ENCODE assay signal across 8 cellular contexts in the genomic region with DNA sequence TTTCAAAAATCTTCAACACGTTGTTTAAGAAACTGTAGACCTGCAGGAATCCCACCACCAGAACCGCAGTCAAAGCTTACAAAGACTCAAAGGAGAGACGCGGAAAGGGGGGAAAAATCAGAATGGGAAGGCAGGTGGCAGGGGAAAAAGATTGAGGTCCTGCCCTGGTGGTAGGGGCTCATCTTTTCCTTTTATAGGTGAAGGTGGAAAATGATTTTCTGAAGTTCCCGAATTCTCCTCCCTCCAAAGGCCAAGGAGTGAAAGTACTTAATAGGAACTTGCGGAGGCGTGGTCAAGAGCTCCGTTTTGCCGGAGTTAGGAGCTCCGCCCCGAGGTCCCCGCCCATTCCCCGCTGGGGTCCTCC. TPM values are rescaled to one million over a fixed set of nuclear protein-coding genes. Genes with fewer than 3 reads are reported as not detected.
DNase-seq lines count a peak whose midpoint lies in the region; ATAC-seq, FAIRE-seq and TF ChIP-seq lines count a peak whose summit lies in the region.

No MANE protein-coding gene starts in this region.

- H3K4me3 ChIP-seq in BLaER1 (peak overlapping the region; percentile 78), HUES48 (ENCODE audit: low read depth, low read length) (peak overlapping the region; percentile 100), coronary artery (peak overlapping the region; percentile 83), HepG2 (replicated peaks in 1 of 3; ENCODE audit: insufficient read depth in 1 of 3, low read depth in 2 of 3, low read length in 3 of 3) (peak overlapping the region; percentile 75 to 89 (median 75))

- H3K27me3 ChIP-seq in BLaER1 = no peaks in the 10 kb centered on the region
- no peaks in the 10 kb centered on the region for H3K27me3 ChIP-seq in HUES48 (ENCODE audit: control insufficient read depth, insufficient read depth, low read length)
- H3K27me3 ChIP-seq in HepG2 (ENCODE audit: control insufficient read depth in 1 of 2, insufficient read depth in 2 of 2, low read length in 2 of 2) = no peaks in the 10 kb centered on the region; a peak in 1 of 5 replicates

- H3K27ac ChIP-seq in BLaER1 (peak overlapping the region; percentile 92), HUES48 (ENCODE audit: low read depth, low read length) (peak overlapping the region; percentile 100), coronary artery (peak overlapping the region; percentile 94 to 97), HepG2 (ENCODE audit: extremely low read length, insufficient read depth, low read length) (peak overlapping the region; percentile 97)

- no peak for TF ChIP-seq CTCF in coronary artery (IDR thresholded peaks at IDR 0.05)
- no peak for TF ChIP-seq CTCF in HepG2 (CRISPR knock-in tag; IDR thresholded peaks at IDR 0.05)

- peak overlapping the region; percentile 29 for H2AFZ ChIP-seq in HepG2 (ENCODE audit: low read length)

- H3K4me2 ChIP-seq in BLaER1 (peak overlapping the region; percentile 86), HepG2 (ENCODE audit: low read depth, low read length) (peak overlapping the region; percentile 78)

- H3K9me3 ChIP-seq in BLaER1 (no peaks in the 10 kb centered on the region), HUES48 (ENCODE audit: control insufficient read depth, insufficient read depth, low read length) (no peaks in the 10 kb centered on the region), HepG2 (ENCODE audit: low read length) (no peaks in the 10 kb centered on the region)

- no TSS peak for BruUV-seq in HepG2 (replicated peaks; lab: Mats Ljungman, UMichigan)

- TF ChIP-seq POLR2A in HepG2 (IDR thresholded peaks at IDR 0.05; ENCODE audit: insufficient read depth in 1 of 2, low read depth in 2 of 2, low read length in 2 of 2) = no peak

- FAIRE-seq in HepG2 (lab: Jason Lieb, UNC) = peak; percentile 50

- H3K9ac ChIP-seq in BLaER1 (peak overlapping the region; percentile 87), HUES48 (ENCODE audit: low read depth, low read length) (peak overlapping the region; percentile 89), HepG2 (ENCODE audit: insufficient read depth, low read depth, low read length) (peak overlapping the region; percentile 90)

- POLR2A ChIA-PET in HepG2 (lab: Yijun Ruan, JAX) = interaction anchor here (0.6 to 2.1 kb wide), 17 partner anchors 8 to 246 kb away, joined by 3 to 24 read pairs (median 7); a partner anchor contains a TSS

- H3K4me1 ChIP-seq in BLaER1 (peaks cover 42% of the 10 kb centered on the region), HUES48 (ENCODE audit: control insufficient read depth, insufficient read depth, low read length) (peaks cover 27% of the 10 kb centered on the region), HepG2 (ENCODE audit: insufficient read depth, low read length) (peaks cover 37% of the 10 kb centered on the region)

- intact Hi-C loops in HepG2 (cut with micrococcal nuclease; ENCODE audit: unreplicated experiment) = no loop called here

- CTCF ChIA-PET in HepG2 (lab: Yijun Ruan, JAX; ENCODE audit: low intra/inter-chr PET ratio, low total read pairs) = interaction anchor here (1.2 kb wide), 1 partner anchor 172 kb away, joined by 4 read pairs; no protein-coding TSS in a partner anchor

- no peak for TF ChIP-seq RAD21 in HepG2 (CRISPR knock-in tag; IDR thresholded peaks at IDR 0.05)

- H3K79me2 ChIP-seq in HepG2 (ENCODE audit: insufficient read depth, low read length) = peaks cover 40% of the 10 kb centered on the region

- TF ChIP-seq EP300 in HepG2 (IDR thresholded peaks at IDR 0.05; ENCODE audit: low read depth in 2 of 2, low read length in 2 of 2) (no peak), HepG2 (CRISPR knock-in tag; IDR thresholded peaks at IDR 0.05; ENCODE audit: borderline replicate concordance) (no peak)

- H3K36me3 ChIP-seq in BLaER1 (no peaks in the 10 kb centered on the region), HUES48 (ENCODE audit: control insufficient read depth, insufficient read depth, low read length) (0 out of 2 replicates have a peak, but pooled peaks cover 3% of the 10 kb centered on the region), HepG2 (replicated peaks in 1 of 2; ENCODE audit: control insufficient read depth in 1 of 2, insufficient read depth in 2 of 2, low read length in 2 of 2) (no peaks in the 10 kb centered on the region)

- peak in 4 of 5 donors; percentile 76 to 82 (median 82) for DNase-seq in T-helper 1 cell
- no peak for DNase-seq in coronary artery (ENCODE audit: low spot score)
- peak; percentile 87 for DNase-seq in HepG2 (ENCODE audit: low spot score)
- DNase-seq in stimulated activated CD8-positive, alpha-beta memory T cell treated with anti-CD3 and anti-CD28 coated beads, Interleukin-12 subunit alpha, Interleukin-12 subunit beta, amount 100 ng/mL, for 1 hour (ENCODE audit: low read depth) = peak; percentile 68

- ATAC-seq in HepG2 (no peak), HG03108 (IDR thresholded peaks at IDR 0.05; ENCODE audit: unreplicated experiment) (no peak), GM19324 (IDR thresholded peaks at IDR 0.05; ENCODE audit: low FRiP score, unreplicated experiment) (no peak)

- in situ Hi-C loops in HepG2 (cut with HindIII; ENCODE audit: extremely low pct_ligation_motif_present, low pct_unique_long_range_greater_than_20kb) = no loop called here

- peaks cover 36% of the 10 kb centered on the region for H4K20me1 ChIP-seq in BLaER1
- no peaks in the 10 kb centered on the region for H4K20me1 ChIP-seq in HepG2 (ENCODE audit: insufficient read depth, low read length)

- WGBS in HepG2 (ENCODE audit: low lambda C conversion rate) = 1% methylated on average over 4 of the region's 13 CpGs

RNA-seq across cellular contexts. Expression of a gene that starts 0.7 kb away (rescaled TPM):
- 24.1 and 28.9 TPM in 2 replicates for total RNA-seq in HepG2 (2016; rRNA removed; fragmentation: Illumina TruSeq; extraction: Trizol)
- 17.3 and 20.0 TPM in 2 replicates for total RNA-seq in HepG2 (2016; cell fraction: cytosol; rRNA removed; fragmentation: Illumina TruSeq; extraction: Trizol; ENCODE audit: low read depth)
- 19.7 and 29.5 TPM in 2 replicates for total RNA-seq in HepG2 (2016; cell fraction: insoluble cytoplasmic fraction; rRNA removed; fragmentation: Illumina TruSeq; extraction: Trizol)
- total RNA-seq in HepG2 (2016; cell fraction: membrane; rRNA removed; fragmentation: Illumina TruSeq; extraction: Trizol) = 32.7 and 33.9 TPM in 2 replicates
- total RNA-seq in HepG2 (2016; cell fraction: nucleus; rRNA removed; fragmentation: Illumina TruSeq; extraction: Trizol) = 16.5 and 17.2 TPM in 2 replicates
- 12.2 and 18.3 TPM in 2 replicates for polyA plus RNA-seq in HepG2 (2011; rRNA removed)
- 5.5 and 7.5 TPM in 2 replicates for polyA plus RNA-seq in HepG2 (2011; cell fraction: cytosol; rRNA removed)
- 12.1 and 13.9 TPM in 2 replicates for polyA plus RNA-seq in HepG2 (2011; cell fraction: nucleus; rRNA removed)
- 19.6 and 27.5 TPM in 2 replicates for polyA plus RNA-seq in HepG2 (2012)
- 21.3 and 22.3 TPM in 2 replicates for polyA plus RNA-seq in HepG2 (2016; cell fraction: cytosol; fragmentation: Illumina TruSeq; extraction: Trizol; ENCODE audit: low read depth)
- 30.5 and 34.8 TPM in 2 replicates for polyA plus RNA-seq in HepG2 (2016; cell fraction: insoluble cytoplasmic fraction; fragmentation: Illumina TruSeq; extraction: Trizol; ENCODE audit: low read depth)
- 27.9 and 29.7 TPM in 2 replicates for polyA plus RNA-seq in HepG2 (2016; cell fraction: membrane; fragmentation: Illumina TruSeq; extraction: Trizol; ENCODE audit: low read depth)
- polyA plus RNA-seq in HepG2 (2016; cell fraction: nucleus; fragmentation: Illumina TruSeq; extraction: Trizol; ENCODE audit: insufficient read depth, low read depth) = 21.6 and 32.5 TPM in 2 replicates
- 3.9 and 7.4 TPM in 2 replicates for polyA minus RNA-seq in HepG2 (2011; rRNA and poly(A)+ RNA removed; ENCODE audit: low replicate concordance)
- polyA minus RNA-seq in HepG2 (2011; cell fraction: cytosol; rRNA and poly(A)+ RNA removed) = 6.7 and 7.0 TPM in 2 replicates
- 30.1 and 40.0 TPM in 2 replicates for polyA minus RNA-seq in HepG2 (2011; cell fraction: nucleus; rRNA and poly(A)+ RNA removed)

RNA-seq across cellular contexts. Expression of a gene that starts 1.2 kb away (rescaled TPM):
- 25.5 and 44.4 TPM in 2 replicates for total RNA-seq in HepG2 (2016; rRNA removed; fragmentation: Illumina TruSeq; extraction: Trizol)
- 33.4 and 34.4 TPM in 2 replicates for total RNA-seq in HepG2 (2016; cell fraction: cytosol; rRNA removed; fragmentation: Illumina TruSeq; extraction: Trizol; ENCODE audit: low read depth)
- 24.6 and 39.6 TPM in 2 replicates for total RNA-seq in HepG2 (2016; cell fraction: insoluble cytoplasmic fraction; rRNA removed; fragmentation: Illumina TruSeq; extraction: Trizol)
- total RNA-seq in HepG2 (2016; cell fraction: membrane; rRNA removed; fragmentation: Illumina TruSeq; extraction: Trizol) = 39.5 and 52.4 TPM in 2 replicates
- 23.1 and 27.2 TPM in 2 replicates for total RNA-seq in HepG2 (2016; cell fraction: nucleus; rRNA removed; fragmentation: Illumina TruSeq; extraction: Trizol)
- 8.0 and 8.6 TPM in 2 replicates for polyA plus RNA-seq in HepG2 (2011; rRNA removed)
- 3.7 and 6.8 TPM in 2 replicates for polyA plus RNA-seq in HepG2 (2011; cell fraction: cytosol; rRNA removed)
- polyA plus RNA-seq in HepG2 (2011; cell fraction: nucleus; rRNA removed) = 2.9 and 3.6 TPM in 2 replicates
- polyA plus RNA-seq in HepG2 (2012) = 11.5 and 12.7 TPM in 2 replicates
- 2.5 and 2.6 TPM in 2 replicates for polyA plus RNA-seq in HepG2 (2016; cell fraction: cytosol; fragmentation: Illumina TruSeq; extraction: Trizol; ENCODE audit: low read depth)
- 27.0 and 31.6 TPM in 2 replicates for polyA plus RNA-seq in HepG2 (2016; cell fraction: insoluble cytoplasmic fraction; fragmentation: Illumina TruSeq; extraction: Trizol; ENCODE audit: low read depth)
- polyA plus RNA-seq in HepG2 (2016; cell fraction: membrane; fragmentation: Illumina TruSeq; extraction: Trizol; ENCODE audit: low read depth) = 10.5 and 11.0 TPM in 2 replicates
- 13.1 and 13.4 TPM in 2 replicates for polyA plus RNA-seq in HepG2 (2016; cell fraction: nucleus; fragmentation: Illumina TruSeq; extraction: Trizol; ENCODE audit: insufficient read depth, low read depth)
- polyA minus RNA-seq in HepG2 (2011; rRNA and poly(A)+ RNA removed; ENCODE audit: low replicate concordance) = 8.5 and 16.0 TPM in 2 replicates
- polyA minus RNA-seq in HepG2 (2011; cell fraction: cytosol; rRNA and poly(A)+ RNA removed) = 17.3 and 24.5 TPM in 2 replicates
- polyA minus RNA-seq in HepG2 (2011; cell fraction: nucleus; rRNA and poly(A)+ RNA removed) = 56.1 and 58.2 TPM in 2 replicates

RNA-seq across cellular contexts. Expression of a gene that starts 46.5 kb away (rescaled TPM):
- 56.2 and 92.8 TPM in 2 replicates for total RNA-seq in HepG2 (2016; rRNA removed; fragmentation: Illumina TruSeq; extraction: Trizol)
- 16.2 and 22.3 TPM in 2 replicates for total RNA-seq in HepG2 (2016; cell fraction: cytosol; rRNA removed; fragmentation: Illumina TruSeq; extraction: Trizol; ENCODE audit: low read depth)
- 63.2 and 84.9 TPM in 2 replicates for total RNA-seq in HepG2 (2016; cell fraction: insoluble cytoplasmic fraction; rRNA removed; fragmentation: Illumina TruSeq; extraction: Trizol)
- total RNA-seq in HepG2 (2016; cell fraction: membrane; rRNA removed; fragmentation: Illumina TruSeq; extraction: Trizol) = 12.3 and 13.7 TPM in 2 replicates
- total RNA-seq in HepG2 (2016; cell fraction: nucleus; rRNA removed; fragmentation: Illumina TruSeq; extraction: Trizol) = 30.6 and 42.1 TPM in 2 replicates
- polyA plus RNA-seq in HepG2 (2011; rRNA removed) = 22.4 and 22.8 TPM in 2 replicates
- polyA plus RNA-seq in HepG2 (2011; cell fraction: cytosol; rRNA removed) = 7.6 and 12.9 TPM in 2 replicates
- polyA plus RNA-seq in HepG2 (2011; cell fraction: nucleus; rRNA removed) = 8.4 and 13.8 TPM in 2 replicates
- polyA plus RNA-seq in HepG2 (2012) = 50.1 and 77.6 TPM in 2 replicates
- polyA plus RNA-seq in HepG2 (2016; cell fraction: cytosol; fragmentation: Illumina TruSeq; extraction: Trizol; ENCODE audit: low read depth) = 2.7 and 4.0 TPM in 2 replicates
- 112 and 113 TPM in 2 replicates for polyA plus RNA-seq in HepG2 (2016; cell fraction: insoluble cytoplasmic fraction; fragmentation: Illumina TruSeq; extraction: Trizol; ENCODE audit: low read depth)
- polyA plus RNA-seq in HepG2 (2016; cell fraction: membrane; fragmentation: Illumina TruSeq; extraction: Trizol; ENCODE audit: low read depth) = 9.3 and 9.7 TPM in 2 replicates
- 58.0 and 60.5 TPM in 2 replicates for polyA plus RNA-seq in HepG2 (2016; cell fraction: nucleus; fragmentation: Illumina TruSeq; extraction: Trizol; ENCODE audit: insufficient read depth, low read depth)
- 3.8 and 12.7 TPM in 2 replicates for polyA minus RNA-seq in HepG2 (2011; rRNA and poly(A)+ RNA removed; ENCODE audit: low replicate concordance)
- 19.9 and 36.2 TPM in 2 replicates for polyA minus RNA-seq in HepG2 (2011; cell fraction: cytosol; rRNA and poly(A)+ RNA removed)
- polyA minus RNA-seq in HepG2 (2011; cell fraction: nucleus; rRNA and poly(A)+ RNA removed) = 50.6 and 51.0 TPM in 2 replicates
